ENCODE assay signal across 8 cellular contexts in genomic region chr3:126082334-126083137, GRCh38. TPM values are rescaled to one million over a fixed set of nuclear protein-coding genes. Genes with fewer than 3 reads are reported as not detected.
DNase-seq lines count a peak whose midpoint lies in the region; ATAC-seq and TF ChIP-seq lines count a peak whose summit lies in the region.

No MANE protein-coding gene starts in this region.

- peaks cover 3% of the 10 kb centered on the region; the same call in 1 of the 2 replicates for H3K36me3 ChIP-seq in DOHH2 (ENCODE audit: control insufficient read depth, low read length)
- no peaks in the 10 kb centered on the region for H3K36me3 ChIP-seq in NT2/D1 (ENCODE audit: insufficient read depth, insufficient read length, low read length)
- no peaks in the 10 kb centered on the region for H3K36me3 ChIP-seq in endocrine pancreas (ENCODE audit: control insufficient read depth, insufficient read depth, low read length)

- peaks cover 14% of the 10 kb centered on the region for H3K79me2 ChIP-seq in DOHH2 (ENCODE audit: control insufficient read depth, low read length)

- H3K27ac Mint-ChIP-seq in progenitor cell of endocrine pancreas = peak overlapping the region; percentile 4

- H3K9ac ChIP-seq in NT2/D1 (ENCODE audit: insufficient read length, low read depth) = peak overlapping the region; percentile 84
- peak overlapping the region; percentile 41 for H3K9ac ChIP-seq in endocrine pancreas (ENCODE audit: control insufficient read depth, insufficient read depth, low read length)

- H3K36me3 Mint-ChIP-seq in progenitor cell of endocrine pancreas (ENCODE audit: insufficient read depth) = peaks cover 3% of the 10 kb centered on the region

- H3K4me1 Mint-ChIP-seq in progenitor cell of endocrine pancreas (ENCODE audit: low read depth) = peaks cover 7% of the 10 kb centered on the region

- no peaks in the 10 kb centered on the region for H3K9me2 ChIP-seq in DOHH2 (replicated peaks; ENCODE audit: control insufficient read depth, low read length)

- H3K4me2 ChIP-seq in DOHH2 (ENCODE audit: low read length) = peak overlapping the region; percentile 93

- TF ChIP-seq CTCF in DOHH2 (IDR thresholded peaks at IDR 0.05; ENCODE audit: low read depth, low read length, poor library complexity, severe bottlenecking) = no peak
- no peak for TF ChIP-seq CTCF in progenitor cell of endocrine pancreas (IDR thresholded peaks at IDR 0.05; ENCODE audit: unreplicated experiment)
- no peak for TF ChIP-seq CTCF in GM10266 (IDR thresholded peaks at IDR 0.05; ENCODE audit: control insufficient read depth, insufficient read depth, low read depth, missing control alignments)

- peaks cover 3% of the 10 kb centered on the region for H3K9me3 Mint-ChIP-seq in progenitor cell of endocrine pancreas (ENCODE audit: low read depth)

- H3K27ac ChIP-seq in DOHH2 (ENCODE audit: low read depth, low read length) = peak overlapping the region; percentile 56

- H3K27me3 Mint-ChIP-seq in progenitor cell of endocrine pancreas = no peaks in the 10 kb centered on the region

- ATAC-seq in HG03280 (IDR thresholded peaks at IDR 0.05; ENCODE audit: unreplicated experiment) = no peak
- ATAC-seq in activated CD4-positive, CD25-positive, alpha-beta regulatory T cell treated with anti-CD3 and anti-CD28 coated beads, Interleukin-2, amount 50 U/mL, for 24 hours = no peak

- DNase-seq in NT2/D1 (ENCODE audit: low read depth, low spot score) (no peak), progenitor cell of endocrine pancreas (ENCODE audit: low spot score, unreplicated experiment) (no peak), GM10266 (ENCODE audit: extremely low spot score) (no peak), dedifferentiated amniotic fluid mesenchymal stem cell (ENCODE audit: extremely low spot score) (no peak)

- H3K9me3 ChIP-seq in DOHH2 (ENCODE audit: control insufficient read depth, insufficient read depth, low read length) = 0 out of 2 replicates have a peak, but pooled peaks cover 3% of the 10 kb centered on the region
- H3K9me3 ChIP-seq in NT2/D1 (ENCODE audit: insufficient read depth, low read length) = peaks cover 26% of the 10 kb centered on the region
- no peaks in the 10 kb centered on the region for H3K9me3 ChIP-seq in endocrine pancreas (ENCODE audit: control insufficient read depth, low read length)

- H3K4me3 Mint-ChIP-seq in progenitor cell of endocrine pancreas (ENCODE audit: low read depth) = peak overlapping the region; percentile 84

- peak overlapping the region; percentile 92 for H3K4me3 ChIP-seq in DOHH2 (ENCODE audit: low read length)
- peak overlapping the region; percentile 86 for H3K4me3 ChIP-seq in NT2/D1 (ENCODE audit: insufficient read length, low read depth)
- H3K4me3 ChIP-seq in endocrine pancreas (ENCODE audit: control insufficient read depth, insufficient read depth, low read length) = peak overlapping the region; percentile 42

- H3K4me1 ChIP-seq in DOHH2 (ENCODE audit: control insufficient read depth, low read length) (peaks cover 24% of the 10 kb centered on the region), NT2/D1 (ENCODE audit: insufficient read depth, insufficient read length) (peaks cover 4% of the 10 kb centered on the region), endocrine pancreas (ENCODE audit: control insufficient read depth, insufficient read depth, low read length) (peaks cover 7% of the 10 kb centered on the region)

- H3F3A ChIP-seq in DOHH2 (ENCODE audit: control insufficient read depth, insufficient read depth) = 0 out of 2 replicates have a peak, but pooled peaks cover 6% of the 10 kb centered on the region

- H3K27me3 ChIP-seq in DOHH2 (ENCODE audit: control insufficient read depth, low read length) = no peaks in the 10 kb centered on the region
- no peaks in the 10 kb centered on the region for H3K27me3 ChIP-seq in NT2/D1 (ENCODE audit: insufficient read depth, insufficient read length)
- H3K27me3 ChIP-seq in endocrine pancreas (ENCODE audit: control insufficient read depth, insufficient read depth, low read length) = no peaks in the 10 kb centered on the region

- no peaks in the 10 kb centered on the region for H4K20me1 ChIP-seq in DOHH2 (ENCODE audit: control insufficient read depth, insufficient read depth, low read depth, low read length)

RNA-seq across cellular contexts. Expression of gene SLC41A3, which starts 1.4 kb away (rescaled TPM):
- total RNA-seq in progenitor cell of endocrine pancreas = 51.1 and 62.4 TPM in 2 replicates

Comparison
In these comparisons a context has a peak if more than half of its experiments do, and no peak if none do; other contexts are left out.
1. H3K4me3 ChIP-seq: peak in every context shown above with its lines; median percentile 92 in DOHH2; 86 in NT2/D1; 42 in endocrine pancreas.